1 cellular context compared by ENCODE assay signal in the genomic region with DNA sequence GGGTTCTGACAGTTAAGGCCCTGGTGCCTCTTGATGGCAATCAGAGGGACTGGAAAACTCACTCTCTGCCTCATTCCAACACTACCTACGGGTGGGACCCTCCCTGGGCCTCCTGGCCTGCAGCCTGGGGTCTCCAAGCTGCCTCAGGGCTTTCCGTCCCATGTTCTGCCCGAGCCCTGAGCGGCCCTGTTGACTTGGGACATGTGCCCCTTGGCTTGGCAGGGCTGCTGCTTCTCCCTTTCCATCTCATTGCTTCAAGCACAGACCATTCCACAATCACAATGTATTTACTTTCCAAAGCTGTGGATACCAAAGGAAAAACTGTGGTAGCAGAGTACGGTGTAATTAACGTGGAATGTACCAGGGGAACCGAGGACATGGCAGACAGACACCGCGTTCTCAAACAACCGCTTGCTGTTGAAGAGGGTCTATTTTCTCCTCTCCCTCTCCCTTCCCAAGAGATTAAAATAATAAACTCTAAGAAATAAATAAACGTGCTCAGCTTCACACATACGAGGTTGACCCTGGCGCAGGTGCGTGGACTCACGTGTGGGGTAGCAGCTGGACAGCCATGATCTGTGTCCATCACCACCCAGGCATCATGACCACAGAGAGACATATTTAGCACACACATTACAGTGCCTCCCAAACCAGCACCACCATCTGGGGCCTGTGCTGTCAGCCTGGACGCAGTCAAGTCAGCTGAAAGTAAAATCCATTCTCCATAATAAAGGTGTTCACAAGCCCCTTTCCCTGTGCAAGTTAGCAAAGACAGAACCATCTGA.
TF ChIP-seq lines count a peak whose summit lies in the region.

No MANE protein-coding gene starts in this region.

TF ChIP-seq in IMR-90, 13 proteins besides CTCF, POLR2A, EP300 and RAD21:
- TF ChIP-seq, protein P1, sequence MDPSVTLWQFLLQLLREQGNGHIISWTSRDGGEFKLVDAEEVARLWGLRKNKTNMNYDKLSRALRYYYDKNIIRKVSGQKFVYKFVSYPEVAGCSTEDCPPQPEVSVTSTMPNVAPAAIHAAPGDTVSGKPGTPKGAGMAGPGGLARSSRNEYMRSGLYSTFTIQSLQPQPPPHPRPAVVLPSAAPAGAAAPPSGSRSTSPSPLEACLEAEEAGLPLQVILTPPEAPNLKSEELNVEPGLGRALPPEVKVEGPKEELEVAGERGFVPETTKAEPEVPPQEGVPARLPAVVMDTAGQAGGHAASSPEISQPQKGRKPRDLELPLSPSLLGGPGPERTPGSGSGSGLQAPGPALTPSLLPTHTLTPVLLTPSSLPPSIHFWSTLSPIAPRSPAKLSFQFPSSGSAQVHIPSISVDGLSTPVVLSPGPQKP (IDR thresholded peaks at IDR 0.05; ENCODE audit: borderline replicate concordance, low read depth, low read length): no peak
- TF ChIP-seq RCOR1 (IDR thresholded peaks at IDR 0.05; ENCODE audit: insufficient replicate concordance, low read length) (no peak), RFX5 (IDR thresholded peaks at IDR 0.05; ENCODE audit: low read depth, low read length) (no peak), MXI1 (IDR thresholded peaks at IDR 0.05; ENCODE audit: borderline replicate concordance, low read depth, low read length) (no peak), SMC3 (IDR thresholded peaks at IDR 0.05; ENCODE audit: low read depth, low read length) (no peak), CHD1 (IDR thresholded peaks at IDR 0.05; ENCODE audit: low read depth, low read length) (no peak), USF2 (IDR thresholded peaks at IDR 0.05; ENCODE audit: low read depth, low read length) (no peak), CEBPB (IDR thresholded peaks at IDR 0.05; ENCODE audit: low read depth, low read length) (no peak), FOS (IDR thresholded peaks at IDR 0.05; ENCODE audit: low read depth, low read length) (no peak), BHLHE40 (IDR thresholded peaks at IDR 0.05; ENCODE audit: low read depth, low read length) (no peak), MAFK (IDR thresholded peaks at IDR 0.05; ENCODE audit: low read depth, low read length) (no peak), NFE2L2 (IDR thresholded peaks at IDR 0.05; ENCODE audit: low read depth, low read length) (no peak), MAZ (IDR thresholded peaks at IDR 0.05; ENCODE audit: borderline replicate concordance, low read depth, low read length) (no peak)
